In the genomic region with DNA sequence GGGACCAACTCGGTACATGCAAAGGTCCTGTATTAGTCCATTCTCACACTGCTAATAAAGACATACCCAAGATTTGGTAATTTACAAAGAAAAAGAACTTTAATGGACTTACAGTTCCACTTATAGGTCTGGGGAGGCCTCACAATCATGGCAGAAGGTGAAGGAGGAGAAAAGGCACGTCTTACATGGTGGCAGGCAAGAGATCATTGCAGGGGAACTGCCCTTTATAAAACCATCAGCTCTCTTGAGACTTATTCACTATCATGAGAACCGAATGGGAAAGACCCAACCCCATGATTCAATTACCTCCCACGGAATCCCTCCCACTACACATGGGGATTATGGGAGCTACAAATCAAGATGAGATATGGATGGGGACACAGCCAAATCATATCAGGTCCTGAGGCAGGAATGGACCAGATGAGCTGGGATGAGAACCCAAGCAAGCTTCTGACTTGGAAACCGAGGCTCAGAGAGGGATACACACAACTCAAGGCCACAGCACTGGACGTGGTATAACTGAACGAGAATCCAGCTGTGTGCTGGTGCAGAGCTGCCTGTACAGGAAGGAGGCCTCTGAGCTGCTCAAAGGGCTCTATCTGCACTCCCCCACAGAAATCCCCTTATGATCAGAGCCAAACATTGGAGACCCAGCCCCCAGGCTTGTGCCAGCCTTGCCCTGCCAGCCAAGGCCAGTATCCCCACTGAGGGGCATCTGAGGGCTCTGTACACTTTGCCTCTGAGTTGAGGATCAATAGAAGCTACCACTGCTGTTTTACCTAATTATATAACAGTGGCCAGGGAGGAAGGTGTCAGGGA, we compare ENCODE assay signal across 20 cellular contexts.
"Had no signal": no experiment of that assay in that cellular context is flagged by ENCODE, and none has a peak within 500 bp of the region (broad histone marks: within the 10 kb centered on the region; RNA-seq: fewer than 3 reads in every experiment).

No MANE protein-coding gene starts in this region.

- H3K27ac ChIP-seq: colonic mucosa, esophagus squamous epithelium, left ventricle myocardium inferior, ovary, right atrium auricular region, suprapubic skin, thyroid gland, upper lobe of left lung, uterus had no signal

- H3K9me3 ChIP-seq: colonic mucosa, esophagus squamous epithelium, left ventricle myocardium inferior, ovary, right atrium auricular region, suprapubic skin, thyroid gland, upper lobe of left lung, uterus had no signal

- H3K9me3 Mint-ChIP-seq: neural crest cell had no signal

- FAIRE-seq: kidney had no signal

- H3K4me1 ChIP-seq: colonic mucosa, left ventricle myocardium inferior, right atrium auricular region, uterus had no signal

- ATAC-seq: left cardiac atrium; stimulated activated naive CD8-positive, alpha-beta T cell treated with anti-CD3 and anti-CD28 coated beads, Interleukin-15, Interleukin-2, amounts not matched to agents 100 U/mL and 50 U/mL, for 24 hours had no signal

- H3K36me3 ChIP-seq: colonic mucosa, esophagus squamous epithelium, left ventricle myocardium inferior, ovary, right atrium auricular region, suprapubic skin, thyroid gland, upper lobe of left lung, uterus had no signal

- H3K4me1 Mint-ChIP-seq: naive B cell had no signal

- H3K27me3 ChIP-seq: colonic mucosa, esophagus squamous epithelium, ovary, right atrium auricular region, suprapubic skin, thyroid gland, upper lobe of left lung, uterus had no signal

- H3K27ac Mint-ChIP-seq: naive B cell had no signal

- DNase-seq: colonic mucosa; dermis blood vessel endothelial cell; esophagus squamous epithelium; foreskin fibroblast; kidney; left cardiac atrium; left ventricle myocardium inferior; mesendoderm; naive B cell; nucleus accumbens; stimulated activated CD4-positive, alpha-beta T cell treated with anti-CD3 and anti-CD28 coated beads, Interleukin-15, amount 100 ng/mL, for 24 hours; stimulated activated CD4-positive, alpha-beta T cell treated with anti-CD3 and anti-CD28 coated beads, Interleukin-1b, Interleukin-23, amount 100 ng/mL, for 48 hours; stimulated activated naive CD8-positive, alpha-beta T cell treated with anti-CD3 and anti-CD28 coated beads, Interleukin-15, Interleukin-2, amounts not matched to agents 100 U/mL and 50 U/mL, for 24 hours; upper lobe of left lung; uterus had no signal

- H3K4me3 Mint-ChIP-seq: naive B cell, neural crest cell had no signal

- H3K4me3 ChIP-seq: colonic mucosa, esophagus squamous epithelium, left ventricle myocardium inferior, ovary, right atrium auricular region, suprapubic skin, thyroid gland, upper lobe of left lung, uterus had no signal
